In the genomic region with DNA sequence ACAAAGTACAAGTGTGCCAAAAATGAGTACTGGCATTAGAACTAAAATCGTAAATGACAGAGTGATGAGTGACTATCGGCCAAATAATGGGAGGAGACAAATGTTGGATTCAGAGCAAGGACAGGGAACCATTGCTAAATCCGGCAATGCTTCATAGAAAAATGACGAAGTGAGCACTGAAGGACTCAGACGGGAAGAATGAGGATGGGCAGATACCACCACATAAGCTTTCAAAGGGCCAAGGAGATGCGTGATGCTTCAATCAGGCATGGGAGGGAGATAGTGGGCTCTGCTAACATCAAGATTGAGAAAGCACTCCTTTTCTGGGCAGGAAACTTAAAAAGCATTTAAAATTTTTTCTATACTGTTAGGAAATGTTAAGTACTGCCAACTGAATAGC, we compare ENCODE assay signal across 22 cellular contexts.
"Had no signal": no experiment of that assay in that cellular context is flagged by ENCODE, and none has a peak within 500 bp of the region (broad histone marks: within the 10 kb centered on the region; RNA-seq: fewer than 3 reads in every experiment).

No MANE protein-coding gene starts in this region.

- H3K27me3 ChIP-seq: ascending aorta, foreskin keratinocyte, sigmoid colon had no signal

- H3K4me1 ChIP-seq: ascending aorta, foreskin keratinocyte had no signal

- DNase-seq: activated naive CD4-positive, alpha-beta T cell; activated T-cell treated with anti-CD3 and anti-CD28 coated beads, Interleukin-2, amount 50 U/mL, for 4 hours; central memory CD4-positive, alpha-beta T cell; effector memory CD4-positive, alpha-beta T cell; foreskin keratinocyte; hypothalamus; left cardiac atrium; retina; sigmoid colon; stimulated activated CD4-positive, alpha-beta T cell treated with anti-CD3 and anti-CD28 coated beads, Interleukin-15, amount 100 ng/mL, for 24 hours; stimulated activated naive B cell treated with anti-CD40 and anti-IgM and Interleukin-4, amounts not matched to agents 10 μg/mL and 1 μg/mL and 100 μg/mL, for 72 hours; T-helper 1 cell; T-helper 9 cell had no signal

- H3K4me3 Mint-ChIP-seq: activated T-cell treated with anti-CD3 and anti-CD28 coated beads, Interleukin-2, amount 50 U/mL, for 4 hours; memory B cell; natural killer cell treated with Interleukin-12 subunit alpha and Interleukin-12 subunit beta and Interleukin-15 and Interleukin-18, amount 100 ng/mL, for 72 hours; stimulated activated naive B cell treated with anti-CD40 and anti-IgM and Interleukin-4, amounts not matched to agents 10 μg/mL and 1 μg/mL and 100 μg/mL, for 72 hours; type B pancreatic cell; WTC11 had no signal

- H3K4me1 Mint-ChIP-seq: memory B cell had no signal

- H3K4me3 ChIP-seq: ascending aorta, sigmoid colon, smooth muscle cell had no signal

- H3K9me3 Mint-ChIP-seq: activated T-cell treated with anti-CD3 and anti-CD28 coated beads, Interleukin-2, amount 50 U/mL, for 4 hours; activated T-helper 2 cell treated with anti-CD3 and anti-CD28 coated beads, Interferon-gamma antibody, Interleukin-2, Interleukin-4, amounts not matched to agents 10 μg/mL and 5 μg/mL and 100 μg/mL, durations not matched to agents 14 hours and 24 hours and 36 hours; memory B cell; natural killer cell treated with Interleukin-12 subunit alpha and Interleukin-12 subunit beta and Interleukin-15 and Interleukin-18, amount 100 ng/mL, for 72 hours; stimulated activated naive B cell treated with anti-CD40 and anti-IgM and Interleukin-4, amounts not matched to agents 10 μg/mL and 1 μg/mL and 100 μg/mL, for 72 hours; type B pancreatic cell; WTC11 had no signal

- ATAC-seq: activated T-cell treated with anti-CD3 and anti-CD28 coated beads, Interleukin-2, amount 50 U/mL, for 4 hours; esophagus mucosa; foreskin keratinocyte; left cardiac atrium; natural killer cell treated with Interleukin-12 subunit alpha and Interleukin-12 subunit beta and Interleukin-15 and Interleukin-18, amount 100 ng/mL, for 72 hours; stimulated activated naive B cell treated with anti-CD40 and anti-IgM and Interleukin-4, amounts not matched to agents 10 μg/mL and 1 μg/mL and 100 μg/mL, for 72 hours; WTC11 had no signal

- H3K27ac ChIP-seq: ascending aorta, foreskin keratinocyte had no signal

- H3K9me3 ChIP-seq: ascending aorta, sigmoid colon had no signal

- H3K27ac Mint-ChIP-seq: activated T-helper 2 cell treated with anti-CD3 and anti-CD28 coated beads, Interferon-gamma antibody, Interleukin-2, Interleukin-4, amounts not matched to agents 10 μg/mL and 5 μg/mL and 100 μg/mL, durations not matched to agents 14 hours and 24 hours and 36 hours; memory B cell; progenitor cell of endocrine pancreas; type B pancreatic cell; WTC11 had no signal
